1 cellular context compared by ENCODE assay signal in the genomic region with DNA sequence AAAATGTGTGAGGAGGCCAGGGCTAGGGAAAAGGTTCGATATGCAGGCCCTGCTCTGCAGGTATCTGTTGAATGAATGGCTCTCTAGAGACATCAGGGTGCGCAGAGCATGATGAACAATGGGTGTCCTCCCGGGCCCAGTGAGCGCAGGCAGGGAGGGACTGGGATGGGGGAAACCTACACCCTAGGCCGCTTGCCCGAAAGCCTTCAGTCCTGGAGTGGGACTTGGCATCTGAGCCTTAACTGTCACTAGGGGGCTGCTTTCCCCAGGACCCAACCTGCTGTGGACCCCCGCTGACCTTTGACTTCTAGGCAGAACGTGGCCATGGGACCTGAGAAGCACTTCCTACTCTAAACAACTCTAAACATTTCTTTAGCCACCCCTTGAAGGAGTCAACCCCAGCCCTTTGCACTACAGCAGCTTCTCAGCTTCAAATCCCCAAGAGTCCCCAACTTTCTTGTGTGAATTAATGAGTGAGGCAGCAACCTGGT.
TF ChIP-seq lines count a peak whose summit lies in the region.

No MANE protein-coding gene starts in this region.

TF ChIP-seq in K562, 482 proteins besides CTCF, POLR2A, EP300 and RAD21 (continued from another document and continues in another):
- TF ChIP-seq, protein P1, sequence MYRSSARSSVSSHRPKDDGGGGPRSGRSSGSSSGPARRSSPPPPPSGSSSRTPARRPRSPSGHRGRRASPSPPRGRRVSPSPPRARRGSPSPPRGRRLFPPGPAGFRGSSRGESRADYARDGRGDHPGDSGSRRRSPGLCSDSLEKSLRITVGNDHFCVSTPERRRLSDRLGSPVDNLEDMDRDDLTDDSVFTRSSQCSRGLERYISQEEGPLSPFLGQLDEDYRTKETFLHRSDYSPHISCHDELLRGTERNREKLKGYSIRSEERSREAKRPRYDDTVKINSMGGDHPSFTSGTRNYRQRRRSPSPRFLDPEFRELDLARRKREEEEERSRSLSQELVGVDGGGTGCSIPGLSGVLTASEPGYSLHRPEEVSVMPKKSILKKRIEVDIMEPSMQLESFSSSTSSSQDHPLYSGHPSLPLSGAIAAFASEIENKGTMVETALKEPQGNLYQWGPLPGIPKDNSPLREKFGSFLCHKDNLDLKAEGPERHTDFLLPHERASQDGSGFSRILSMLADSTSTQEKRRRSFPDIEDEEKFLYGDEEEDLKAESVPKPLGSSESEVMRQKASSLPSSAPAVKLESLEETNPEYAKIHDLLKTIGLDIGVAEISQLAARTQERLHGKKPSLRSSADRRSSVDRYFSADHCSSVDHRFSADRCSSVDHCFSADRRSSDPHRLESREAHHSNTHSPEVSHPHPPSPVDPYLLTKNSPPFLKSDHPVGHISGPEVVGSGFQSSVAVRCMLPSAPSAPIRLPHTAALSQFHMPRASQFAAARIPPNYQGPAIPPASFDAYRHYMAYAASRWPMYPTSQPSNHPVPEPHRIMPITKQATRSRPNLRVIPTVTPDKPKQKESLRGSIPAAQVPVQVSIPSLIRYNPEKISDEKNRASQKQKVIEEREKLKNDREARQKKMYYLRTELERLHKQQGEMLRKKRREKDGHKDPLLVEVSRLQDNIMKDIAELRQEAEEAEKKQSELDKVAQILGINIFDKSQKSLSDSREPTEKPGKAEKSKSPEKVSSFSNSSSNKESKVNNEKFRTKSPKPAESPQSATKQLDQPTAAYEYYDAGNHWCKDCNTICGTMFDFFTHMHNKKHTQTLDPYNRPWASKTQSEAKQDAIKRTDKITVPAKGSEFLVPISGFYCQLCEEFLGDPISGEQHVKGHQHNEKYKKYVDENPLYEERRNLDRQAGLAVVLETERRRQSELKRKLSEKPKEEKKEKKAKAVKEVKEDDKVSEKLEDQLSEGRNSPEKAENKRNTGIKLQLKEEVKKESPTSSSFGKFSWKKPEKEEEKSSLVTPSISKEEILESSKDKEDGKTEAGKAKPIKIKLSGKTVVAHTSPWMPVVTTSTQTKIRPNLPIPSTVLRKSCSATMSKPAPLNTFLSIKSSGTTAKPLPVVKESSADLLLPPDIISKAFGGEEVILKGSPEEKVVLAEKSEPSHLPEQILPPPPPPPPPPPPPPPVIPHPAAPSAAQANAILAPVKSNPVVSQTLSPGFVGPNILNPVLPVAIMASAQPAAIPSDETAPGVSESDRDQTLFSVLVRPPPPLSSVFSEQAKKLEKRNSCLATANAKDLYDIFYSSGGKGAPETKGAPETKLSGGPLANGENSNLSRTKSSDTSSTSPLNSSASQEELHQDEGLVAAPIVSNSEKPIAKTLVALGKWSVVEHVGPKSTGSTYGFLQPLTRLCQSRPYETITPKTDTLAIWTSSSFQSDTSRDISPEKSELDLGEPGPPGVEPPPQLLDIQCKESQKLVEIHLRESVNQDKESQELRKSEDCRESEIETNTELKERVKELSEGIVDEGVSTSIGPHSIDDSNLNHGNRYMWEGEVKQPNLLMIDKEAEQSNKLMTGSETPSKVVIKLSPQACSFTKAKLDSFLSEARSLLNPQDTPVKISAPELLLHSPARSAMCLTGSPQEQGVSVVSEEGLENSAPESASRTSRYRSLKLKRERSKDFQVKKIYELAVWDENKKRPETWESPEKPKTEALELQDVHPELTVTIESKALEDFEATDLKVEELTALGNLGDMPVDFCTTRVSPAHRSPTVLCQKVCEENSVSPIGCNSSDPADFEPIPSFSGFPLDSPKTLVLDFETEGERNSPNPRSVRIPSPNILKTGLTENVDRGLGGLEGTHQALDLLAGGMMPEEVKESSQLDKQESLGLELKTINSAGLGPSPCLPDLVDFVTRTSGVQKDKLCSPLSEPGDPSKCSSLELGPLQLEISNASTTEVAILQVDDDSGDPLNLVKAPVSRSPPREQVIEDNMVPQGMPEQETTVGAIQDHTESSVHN (IDR thresholded peaks at IDR 0.05; ENCODE audit: borderline replicate concordance in 1 of 2, low read depth in 1 of 2) = no peak
- TF ChIP-seq SIX5 (IDR thresholded peaks at IDR 0.05; ENCODE audit: borderline replicate concordance in 1 of 2, insufficient read depth in 1 of 2, low read depth in 1 of 2, low read length in 2 of 2) = no peak
- TF ChIP-seq, protein P2, sequence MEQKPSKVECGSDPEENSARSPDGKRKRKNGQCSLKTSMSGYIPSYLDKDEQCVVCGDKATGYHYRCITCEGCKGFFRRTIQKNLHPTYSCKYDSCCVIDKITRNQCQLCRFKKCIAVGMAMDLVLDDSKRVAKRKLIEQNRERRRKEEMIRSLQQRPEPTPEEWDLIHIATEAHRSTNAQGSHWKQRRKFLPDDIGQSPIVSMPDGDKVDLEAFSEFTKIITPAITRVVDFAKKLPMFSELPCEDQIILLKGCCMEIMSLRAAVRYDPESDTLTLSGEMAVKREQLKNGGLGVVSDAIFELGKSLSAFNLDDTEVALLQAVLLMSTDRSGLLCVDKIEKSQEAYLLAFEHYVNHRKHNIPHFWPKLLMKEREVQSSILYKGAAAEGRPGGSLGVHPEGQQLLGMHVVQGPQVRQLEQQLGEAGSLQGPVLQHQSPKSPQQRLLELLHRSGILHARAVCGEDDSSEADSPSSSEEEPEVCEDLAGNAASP (IDR thresholded peaks at IDR 0.05) = no peak
- no peak; the same call in none of the 2 replicates for TF ChIP-seq NR2C1 (IDR thresholded peaks at IDR 0.05)
- peak; percentile 75; the same call in 1 of the 2 replicates for TF ChIP-seq NR2C1 (tag; IDR thresholded peaks at IDR 0.05)
- TF ChIP-seq, protein P3, sequence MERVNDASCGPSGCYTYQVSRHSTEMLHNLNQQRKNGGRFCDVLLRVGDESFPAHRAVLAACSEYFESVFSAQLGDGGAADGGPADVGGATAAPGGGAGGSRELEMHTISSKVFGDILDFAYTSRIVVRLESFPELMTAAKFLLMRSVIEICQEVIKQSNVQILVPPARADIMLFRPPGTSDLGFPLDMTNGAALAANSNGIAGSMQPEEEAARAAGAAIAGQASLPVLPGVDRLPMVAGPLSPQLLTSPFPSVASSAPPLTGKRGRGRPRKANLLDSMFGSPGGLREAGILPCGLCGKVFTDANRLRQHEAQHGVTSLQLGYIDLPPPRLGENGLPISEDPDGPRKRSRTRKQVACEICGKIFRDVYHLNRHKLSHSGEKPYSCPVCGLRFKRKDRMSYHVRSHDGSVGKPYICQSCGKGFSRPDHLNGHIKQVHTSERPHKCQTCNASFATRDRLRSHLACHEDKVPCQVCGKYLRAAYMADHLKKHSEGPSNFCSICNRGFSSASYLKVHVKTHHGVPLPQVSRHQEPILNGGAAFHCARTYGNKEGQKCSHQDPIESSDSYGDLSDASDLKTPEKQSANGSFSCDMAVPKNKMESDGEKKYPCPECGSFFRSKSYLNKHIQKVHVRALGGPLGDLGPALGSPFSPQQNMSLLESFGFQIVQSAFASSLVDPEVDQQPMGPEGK (CRISPR knock-in tag; IDR thresholded peaks at IDR 0.05; ENCODE audit: borderline replicate concordance) = 0 out of 2 replicates have a peak, but pooled peaks have one; percentile 44
- 0 out of 2 replicates have a peak, but pooled peaks have one; percentile 74 for TF ChIP-seq CBFB (CRISPR knock-in tag; IDR thresholded peaks at IDR 0.05)
- no peak for TF ChIP-seq MEF2A (IDR thresholded peaks at IDR 0.05; ENCODE audit: control insufficient read depth, low read depth, low read length)
- TF ChIP-seq CBX3 (IDR thresholded peaks at IDR 0.05; ENCODE audit: borderline replicate concordance in 1 of 2, low read length in 2 of 2) = no peak
- TF ChIP-seq TEAD4 (IDR thresholded peaks at IDR 0.05; ENCODE audit: low read length) = no peak
- no peak for TF ChIP-seq TEAD4 (CRISPR knock-in tag; IDR thresholded peaks at IDR 0.05; ENCODE audit: borderline replicate concordance)
- TF ChIP-seq, protein P4, sequence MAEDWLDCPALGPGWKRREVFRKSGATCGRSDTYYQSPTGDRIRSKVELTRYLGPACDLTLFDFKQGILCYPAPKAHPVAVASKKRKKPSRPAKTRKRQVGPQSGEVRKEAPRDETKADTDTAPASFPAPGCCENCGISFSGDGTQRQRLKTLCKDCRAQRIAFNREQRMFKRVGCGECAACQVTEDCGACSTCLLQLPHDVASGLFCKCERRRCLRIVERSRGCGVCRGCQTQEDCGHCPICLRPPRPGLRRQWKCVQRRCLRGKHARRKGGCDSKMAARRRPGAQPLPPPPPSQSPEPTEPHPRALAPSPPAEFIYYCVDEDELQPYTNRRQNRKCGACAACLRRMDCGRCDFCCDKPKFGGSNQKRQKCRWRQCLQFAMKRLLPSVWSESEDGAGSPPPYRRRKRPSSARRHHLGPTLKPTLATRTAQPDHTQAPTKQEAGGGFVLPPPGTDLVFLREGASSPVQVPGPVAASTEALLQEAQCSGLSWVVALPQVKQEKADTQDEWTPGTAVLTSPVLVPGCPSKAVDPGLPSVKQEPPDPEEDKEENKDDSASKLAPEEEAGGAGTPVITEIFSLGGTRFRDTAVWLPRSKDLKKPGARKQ (CRISPR knock-in tag; IDR thresholded peaks at IDR 0.05) = 0 out of 2 replicates have a peak, but pooled peaks have one; percentile 63
- TF ChIP-seq, protein P5, sequence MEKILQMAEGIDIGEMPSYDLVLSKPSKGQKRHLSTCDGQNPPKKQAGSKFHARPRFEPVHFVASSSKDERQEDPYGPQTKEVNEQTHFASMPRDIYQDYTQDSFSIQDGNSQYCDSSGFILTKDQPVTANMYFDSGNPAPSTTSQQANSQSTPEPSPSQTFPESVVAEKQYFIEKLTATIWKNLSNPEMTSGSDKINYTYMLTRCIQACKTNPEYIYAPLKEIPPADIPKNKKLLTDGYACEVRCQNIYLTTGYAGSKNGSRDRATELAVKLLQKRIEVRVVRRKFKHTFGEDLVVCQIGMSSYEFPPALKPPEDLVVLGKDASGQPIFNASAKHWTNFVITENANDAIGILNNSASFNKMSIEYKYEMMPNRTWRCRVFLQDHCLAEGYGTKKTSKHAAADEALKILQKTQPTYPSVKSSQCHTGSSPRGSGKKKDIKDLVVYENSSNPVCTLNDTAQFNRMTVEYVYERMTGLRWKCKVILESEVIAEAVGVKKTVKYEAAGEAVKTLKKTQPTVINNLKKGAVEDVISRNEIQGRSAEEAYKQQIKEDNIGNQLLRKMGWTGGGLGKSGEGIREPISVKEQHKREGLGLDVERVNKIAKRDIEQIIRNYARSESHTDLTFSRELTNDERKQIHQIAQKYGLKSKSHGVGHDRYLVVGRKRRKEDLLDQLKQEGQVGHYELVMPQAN (IDR thresholded peaks at IDR 0.05; ENCODE audit: borderline replicate concordance) = no peak
- TF ChIP-seq, protein P6, sequence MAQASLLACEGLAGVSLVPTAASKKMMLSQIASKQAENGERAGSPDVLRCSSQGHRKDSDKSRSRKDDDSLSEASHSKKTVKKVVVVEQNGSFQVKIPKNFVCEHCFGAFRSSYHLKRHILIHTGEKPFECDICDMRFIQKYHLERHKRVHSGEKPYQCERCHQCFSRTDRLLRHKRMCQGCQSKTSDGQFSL (CRISPR knock-in tag; IDR thresholded peaks at IDR 0.05) = 0 out of 2 replicates have a peak, but pooled peaks have one; percentile 49
- TF ChIP-seq, protein P6 (tag; IDR thresholded peaks at IDR 0.05) = no peak
- TF ChIP-seq RFX5 (IDR thresholded peaks at IDR 0.05; ENCODE audit: low read depth, low read length) = no peak
- no peak for TF ChIP-seq L3MBTL2 (IDR thresholded peaks at IDR 0.05)
- TF ChIP-seq, protein P7, sequence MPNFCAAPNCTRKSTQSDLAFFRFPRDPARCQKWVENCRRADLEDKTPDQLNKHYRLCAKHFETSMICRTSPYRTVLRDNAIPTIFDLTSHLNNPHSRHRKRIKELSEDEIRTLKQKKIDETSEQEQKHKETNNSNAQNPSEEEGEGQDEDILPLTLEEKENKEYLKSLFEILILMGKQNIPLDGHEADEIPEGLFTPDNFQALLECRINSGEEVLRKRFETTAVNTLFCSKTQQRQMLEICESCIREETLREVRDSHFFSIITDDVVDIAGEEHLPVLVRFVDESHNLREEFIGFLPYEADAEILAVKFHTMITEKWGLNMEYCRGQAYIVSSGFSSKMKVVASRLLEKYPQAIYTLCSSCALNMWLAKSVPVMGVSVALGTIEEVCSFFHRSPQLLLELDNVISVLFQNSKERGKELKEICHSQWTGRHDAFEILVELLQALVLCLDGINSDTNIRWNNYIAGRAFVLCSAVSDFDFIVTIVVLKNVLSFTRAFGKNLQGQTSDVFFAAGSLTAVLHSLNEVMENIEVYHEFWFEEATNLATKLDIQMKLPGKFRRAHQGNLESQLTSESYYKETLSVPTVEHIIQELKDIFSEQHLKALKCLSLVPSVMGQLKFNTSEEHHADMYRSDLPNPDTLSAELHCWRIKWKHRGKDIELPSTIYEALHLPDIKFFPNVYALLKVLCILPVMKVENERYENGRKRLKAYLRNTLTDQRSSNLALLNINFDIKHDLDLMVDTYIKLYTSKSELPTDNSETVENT (CRISPR knock-in tag; IDR thresholded peaks at IDR 0.05) = no peak
- TF ChIP-seq ELF4 (CRISPR knock-in tag; IDR thresholded peaks at IDR 0.05) = peak; percentile 72; the same call in 1 of the 2 replicates
- no peak for TF ChIP-seq KAT7 (CRISPR knock-in tag; IDR thresholded peaks at IDR 0.05; ENCODE audit: borderline replicate concordance)
- no peak; the same call in 1 of the 2 replicates for TF ChIP-seq ZNF311 (CRISPR knock-in tag; IDR thresholded peaks at IDR 0.05)
- TF ChIP-seq PML (IDR thresholded peaks at IDR 0.05; ENCODE audit: low read length) = 0 out of 2 replicates have a peak, but pooled peaks have one; percentile 7
- TF ChIP-seq, protein P8, sequence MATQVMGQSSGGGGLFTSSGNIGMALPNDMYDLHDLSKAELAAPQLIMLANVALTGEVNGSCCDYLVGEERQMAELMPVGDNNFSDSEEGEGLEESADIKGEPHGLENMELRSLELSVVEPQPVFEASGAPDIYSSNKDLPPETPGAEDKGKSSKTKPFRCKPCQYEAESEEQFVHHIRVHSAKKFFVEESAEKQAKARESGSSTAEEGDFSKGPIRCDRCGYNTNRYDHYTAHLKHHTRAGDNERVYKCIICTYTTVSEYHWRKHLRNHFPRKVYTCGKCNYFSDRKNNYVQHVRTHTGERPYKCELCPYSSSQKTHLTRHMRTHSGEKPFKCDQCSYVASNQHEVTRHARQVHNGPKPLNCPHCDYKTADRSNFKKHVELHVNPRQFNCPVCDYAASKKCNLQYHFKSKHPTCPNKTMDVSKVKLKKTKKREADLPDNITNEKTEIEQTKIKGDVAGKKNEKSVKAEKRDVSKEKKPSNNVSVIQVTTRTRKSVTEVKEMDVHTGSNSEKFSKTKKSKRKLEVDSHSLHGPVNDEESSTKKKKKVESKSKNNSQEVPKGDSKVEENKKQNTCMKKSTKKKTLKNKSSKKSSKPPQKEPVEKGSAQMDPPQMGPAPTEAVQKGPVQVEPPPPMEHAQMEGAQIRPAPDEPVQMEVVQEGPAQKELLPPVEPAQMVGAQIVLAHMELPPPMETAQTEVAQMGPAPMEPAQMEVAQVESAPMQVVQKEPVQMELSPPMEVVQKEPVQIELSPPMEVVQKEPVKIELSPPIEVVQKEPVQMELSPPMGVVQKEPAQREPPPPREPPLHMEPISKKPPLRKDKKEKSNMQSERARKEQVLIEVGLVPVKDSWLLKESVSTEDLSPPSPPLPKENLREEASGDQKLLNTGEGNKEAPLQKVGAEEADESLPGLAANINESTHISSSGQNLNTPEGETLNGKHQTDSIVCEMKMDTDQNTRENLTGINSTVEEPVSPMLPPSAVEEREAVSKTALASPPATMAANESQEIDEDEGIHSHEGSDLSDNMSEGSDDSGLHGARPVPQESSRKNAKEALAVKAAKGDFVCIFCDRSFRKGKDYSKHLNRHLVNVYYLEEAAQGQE (CRISPR knock-in tag; IDR thresholded peaks at IDR 0.05; ENCODE audit: low read depth) = no peak; the same call in 1 of the 2 replicates
- TF ChIP-seq XRCC5 (IDR thresholded peaks at IDR 0.05; ENCODE audit: low read depth, low read length) = no peak
- TF ChIP-seq MCM2 (IDR thresholded peaks at IDR 0.05; ENCODE audit: low read depth) = no peak
- no peak for TF ChIP-seq KHSRP (IDR thresholded peaks at IDR 0.05)
- no peak for TF ChIP-seq TARDBP (IDR thresholded peaks at IDR 0.05)
